Comparison of ENCODE assay signal across 1 cellular context in genomic region chr2:64654063-64654811, GRCh38.
TF ChIP-seq lines count a peak whose summit lies in the region.

No MANE protein-coding gene starts in this region.

TF ChIP-seq in HepG2, 621 proteins besides CTCF, POLR2A, EP300 and RAD21 (continued from another document and continues in another):
- TF ChIP-seq PRDM15 (CRISPR knock-in tag; IDR thresholded peaks at IDR 0.05) (no peak), ZKSCAN8 (CRISPR knock-in tag; IDR thresholded peaks at IDR 0.05; ENCODE audit: borderline replicate concordance) (no peak), TIGD3 (CRISPR knock-in tag; IDR thresholded peaks at IDR 0.05; ENCODE audit: borderline replicate concordance) (no peak), RFX1 (IDR thresholded peaks at IDR 0.05) (no peak), ZNF17 (CRISPR knock-in tag; IDR thresholded peaks at IDR 0.05) (no peak), ADNP (CRISPR knock-in tag; IDR thresholded peaks at IDR 0.05) (no peak), ZNF816 (CRISPR knock-in tag; IDR thresholded peaks at IDR 0.05; ENCODE audit: borderline replicate concordance) (peak; percentile 60; the same call in 1 of the 2 replicates), DMTF1 (CRISPR knock-in tag; IDR thresholded peaks at IDR 0.05) (no peak), ZNF562 (CRISPR knock-in tag; IDR thresholded peaks at IDR 0.05; ENCODE audit: borderline replicate concordance) (no peak), KIAA2018 (CRISPR knock-in tag; IDR thresholded peaks at IDR 0.05; ENCODE audit: borderline replicate concordance) (no peak), ZNF124 (CRISPR knock-in tag; IDR thresholded peaks at IDR 0.05) (0 out of 2 replicates have a peak, but pooled peaks have one; percentile 18), SMAD9 (CRISPR knock-in tag; IDR thresholded peaks at IDR 0.05) (no peak), HBP1 (CRISPR knock-in tag; IDR thresholded peaks at IDR 0.05; ENCODE audit: low read depth) (no peak), MED13 (CRISPR knock-in tag; IDR thresholded peaks at IDR 0.05) (peak; percentile 54; the same call in 1 of the 2 replicates), DMAP1 (CRISPR knock-in tag; IDR thresholded peaks at IDR 0.05) (peak; percentile 63), ZNF772 (CRISPR knock-in tag; IDR thresholded peaks at IDR 0.05) (peak; percentile 3; the same call in 1 of the 2 replicates), ZNF224 (CRISPR knock-in tag; IDR thresholded peaks at IDR 0.05) (no peak), POLR2AphosphoS5 (IDR thresholded peaks at IDR 0.05; ENCODE audit: low read depth, low read length) (peak; percentile 81), ZNF850 (CRISPR knock-in tag; conservative IDR thresholded peaks at IDR 0.05) (no peak), BATF2 (CRISPR knock-in tag; IDR thresholded peaks at IDR 0.05) (0 out of 2 replicates have a peak, but pooled peaks have one; percentile 56), THAP7 (CRISPR knock-in tag; IDR thresholded peaks at IDR 0.05) (no peak), NBN (conservative IDR thresholded peaks at IDR 0.05) (no peak), ZNF691 (CRISPR knock-in tag; IDR thresholded peaks at IDR 0.05; ENCODE audit: borderline replicate concordance, low read depth) (peak; percentile 70; the same call in 1 of the 2 replicates), ZSCAN30 (CRISPR knock-in tag; IDR thresholded peaks at IDR 0.05) (no peak), ZFP37 (CRISPR knock-in tag; IDR thresholded peaks at IDR 0.05; ENCODE audit: borderline replicate concordance) (no peak), ZNF557 (CRISPR knock-in tag; IDR thresholded peaks at IDR 0.05) (no peak), CCDC6 (CRISPR knock-in tag; IDR thresholded peaks at IDR 0.05) (peak; percentile 70; the same call in 1 of the 2 replicates), ZNF280B (CRISPR knock-in tag; IDR thresholded peaks at IDR 0.05; ENCODE audit: borderline replicate concordance) (no peak), SRF (IDR thresholded peaks at IDR 0.05; ENCODE audit: low read depth, low read length) (no peak), ZNF570 (CRISPR knock-in tag; IDR thresholded peaks at IDR 0.05; ENCODE audit: borderline replicate concordance) (0 out of 2 replicates have a peak, but pooled peaks have one; percentile 71), ZNF503 (CRISPR knock-in tag; IDR thresholded peaks at IDR 0.05) (peak; percentile 33; the same call in 1 of the 2 replicates), CEBPG (CRISPR knock-in tag; IDR thresholded peaks at IDR 0.05) (peak; percentile 54), ZNF75D (CRISPR knock-in tag; IDR thresholded peaks at IDR 0.05; ENCODE audit: borderline replicate concordance) (no peak), CBX2 (IDR thresholded peaks at IDR 0.05; ENCODE audit: low read depth, low read length) (no peak), CBX2 (CRISPR knock-in tag; IDR thresholded peaks at IDR 0.05; ENCODE audit: low read depth) (peak; percentile 72; the same call in 1 of the 2 replicates)
